In genomic region chr1:152115344-152115743, GRCh38 we compare ENCODE assay signal across 25 cellular contexts. TPM values are rescaled to one million over a fixed set of nuclear protein-coding genes. Genes with fewer than 3 reads are reported as not detected.
"Had no signal": no experiment of that assay in that cellular context is flagged by ENCODE, and none has a peak within 500 bp of the region (broad histone marks: within the 10 kb centered on the region; RNA-seq: fewer than 3 reads in every experiment).

TSS of gene TCHH (minus strand) at chr1:152115444. CDS start at chr1:152114080, 1,364 bp downstream.

- H3K9me3 ChIP-seq: testis, thoracic aorta, thyroid gland, tibial artery, tibial nerve, transverse colon, upper lobe of left lung, upper lobe of right lung, uterus, vagina had no signal

- H3K27ac ChIP-seq: stomach, testis, thoracic aorta, thyroid gland, tibial artery, tibial nerve, transverse colon, upper lobe of left lung, upper lobe of right lung, uterus, vagina had no signal

- H3K4me3 ChIP-seq: stomach, testis, thoracic aorta, thyroid gland, tibial artery, tibial nerve, transverse colon, upper lobe of left lung, upper lobe of right lung, uterus, vagina had no signal

- H3K36me3 ChIP-seq: stomach, thoracic aorta, thyroid gland, tibial artery, tibial nerve, transverse colon, upper lobe of left lung, upper lobe of right lung, uterus, vagina had no signal

- DNase-seq: stimulated activated CD4-positive, alpha-beta T cell treated with anti-CD3 and anti-CD28 coated beads, Interleukin-2, amount 100 ng/mL, for 24 hours; stimulated activated CD4-positive, alpha-beta T cell treated with anti-CD3 and anti-CD28 coated beads, Interleukin-2, amount 100 ng/mL, for 48 hours; stimulated activated CD4-positive, alpha-beta T cell treated with anti-CD3 and anti-CD28 coated beads, Interleukin-4, amount 100 ng/mL, for 1 hour; stimulated activated CD4-positive, alpha-beta T cell treated with anti-CD3 and anti-CD28 coated beads, Interleukin-4, amount 100 ng/mL, for 24 hours; stimulated activated CD4-positive, alpha-beta T cell treated with anti-CD3 and anti-CD28 coated beads, Interleukin-4, amount 100 ng/mL, for 4 hours; stimulated activated CD8-positive, alpha-beta memory T cell treated with anti-CD3 and anti-CD28 coated beads, Interleukin-4, amount 100 ng/mL, for 48 hours; stimulated activated naive B cell treated with anti-CD40 and anti-IgM and Interleukin-4, amounts not matched to agents 10 μg/mL and 1 μg/mL and 100 μg/mL, for 72 hours; stimulated activated naive CD4-positive, alpha-beta T cell; stimulated activated naive CD4-positive, alpha-beta T cell treated with Interleukin-2 at 50 U/mL for 16 hours; stimulated activated naive CD8-positive, alpha-beta T cell treated with anti-CD3 and anti-CD28 coated beads, Interleukin-15, amount 100 ng/mL, for 72 hours; stimulated activated naive CD8-positive, alpha-beta T cell treated with anti-CD3 and anti-CD28 coated beads, Interleukin-15, Interleukin-2, amounts not matched to agents 100 U/mL and 50 U/mL, for 24 hours; stomach; substantia nigra; testis; thyroid gland; tibial artery; transverse colon; upper lobe of left lung; upper lobe of right lung; uterus had no signal

- H3K27me3 ChIP-seq: testis, vagina had no signal

RNA-seq across cellular contexts. Expression of gene TCHH, which starts in this region (rescaled TPM):
- total RNA-seq: stomach, ureter, urinary bladder, uterus had no signal
